19 cellular contexts compared by ENCODE assay signal in genomic region chr12:11664101-11664500, GRCh38.
"Had no signal": no experiment of that assay in that cellular context is flagged by ENCODE, and none has a peak within 500 bp of the region (broad histone marks: within the 10 kb centered on the region; RNA-seq: fewer than 3 reads in every experiment).

No MANE protein-coding gene starts in this region.

- DNase-seq: activated CD4-positive, alpha-beta memory T cell treated with anti-CD3 and anti-CD28 coated beads, Interleukin-2, amount 10 ng/mL, durations not matched to agents 7 days and 5 days; activated CD4-positive, alpha-beta T cell treated with anti-CD3 and anti-CD28 coated beads for 4 hours; activated CD8-positive, alpha-beta memory T cell treated with anti-CD3 and anti-CD28 coated beads, Interleukin-2, amount 10 ng/mL, durations not matched to agents 7 days and 5 days; activated naive CD4-positive, alpha-beta T cell; activated naive CD8-positive, alpha-beta T cell treated with anti-CD3 and anti-CD28 coated beads for 36 hours; amniotic stem cell; caudate nucleus; dorsolateral prefrontal cortex; foreskin keratinocyte; head of caudate nucleus; mesendoderm; natural killer cell; pancreas; stimulated activated naive CD8-positive, alpha-beta T cell treated with anti-CD3 and anti-CD28 coated beads, Interleukin-15, Interleukin-2, amounts not matched to agents 100 U/mL and 50 U/mL, for 24 hours; upper lobe of left lung had no signal

- ATAC-seq: activated CD8-positive, alpha-beta memory T cell treated with anti-CD3 and anti-CD28 coated beads, Interleukin-2, amount 10 ng/mL, durations not matched to agents 7 days and 5 days; activated T-helper 17 cell treated with anti-CD3 and anti-CD28 coated beads, Interleukin-2, amount 50 U/mL, for 72 hours; foreskin keratinocyte; natural killer cell; pancreas; stimulated activated naive CD8-positive, alpha-beta T cell treated with anti-CD3 and anti-CD28 coated beads, Interleukin-15, Interleukin-2, amounts not matched to agents 100 U/mL and 50 U/mL, for 24 hours had no signal

- H3K9me3 ChIP-seq: pancreas, suprapubic skin, upper lobe of left lung had no signal

- H3K4me3 ChIP-seq: dorsolateral prefrontal cortex, pancreas, SK-N-MC, suprapubic skin, upper lobe of left lung had no signal

- H3K36me3 ChIP-seq: pancreas, suprapubic skin had no signal

- H3K27ac ChIP-seq: epithelial cell of prostate, foreskin keratinocyte, pancreas, SK-N-MC, suprapubic skin, upper lobe of left lung had no signal

- H3K27me3 ChIP-seq: dorsolateral prefrontal cortex, foreskin keratinocyte, pancreas, suprapubic skin, upper lobe of left lung had no signal
